ENCODE assay signal across 9 cellular contexts in the genomic region with DNA sequence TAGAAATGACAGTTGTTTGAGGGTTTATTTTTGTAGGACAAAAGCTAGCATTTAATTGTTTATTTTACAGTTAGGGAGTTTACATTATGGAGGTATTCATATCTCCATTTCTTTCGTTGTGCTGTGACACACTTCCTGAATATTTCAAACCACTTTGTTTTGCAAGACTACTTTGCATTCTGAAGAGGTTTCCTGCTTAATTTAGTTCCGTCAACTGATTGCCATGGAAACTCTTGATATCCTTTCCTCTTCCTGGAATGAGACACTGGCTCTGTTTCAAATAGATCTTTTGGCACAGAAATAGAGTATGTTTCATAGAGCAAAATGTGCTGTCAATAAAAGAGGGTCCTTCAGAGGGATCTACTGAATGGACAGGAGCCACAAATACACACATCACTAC.
DNase-seq lines count a peak whose midpoint lies in the region; ATAC-seq, FAIRE-seq and TF ChIP-seq lines count a peak whose summit lies in the region.
"Had no signal": no experiment of that assay in that cellular context is flagged by ENCODE, and none has a peak within 500 bp of the region (broad histone marks: within the 10 kb centered on the region; RNA-seq: fewer than 3 reads in every experiment).

No MANE protein-coding gene starts in this region.

- FAIRE-seq in small intestine (lab: Jason Lieb, UNC) = no peak

- H3K27me3 ChIP-seq in Panc1 (ENCODE audit: control insufficient read depth, insufficient read depth, low read length) (no peaks in the 10 kb centered on the region), small intestine (ENCODE audit: control insufficient read depth in 2 of 2, insufficient read depth in 2 of 2, low read length in 2 of 2) (no peaks in the 10 kb centered on the region)
- H3K27me3 ChIP-seq in CD8-positive, alpha-beta memory T cell (ENCODE audit: insufficient read depth, low read length, poor library complexity, severe bottlenecking) = no peaks in the 10 kb centered on the region

- no peaks in the 10 kb centered on the region for H3K36me3 Mint-ChIP-seq in CD8-positive, alpha-beta memory T cell

- intact Hi-C loops in Panc1 (cut with micrococcal nuclease; ENCODE audit: unreplicated experiment) = no loop called here

- WGBS in small intestine, 3 donors = 11 to 50% (median 46%) methylated on average over 2 of the region's 2 CpGs

- DNase-seq in NCI-H2029 (lab: John Stamatoyannopoulos, UW) = peak; percentile 24
- DNase-seq in NCI-H2029 treated with DMSO at 0.1 percent for 48 hours (lab: John Stamatoyannopoulos, UW) = no peak
- no peak for DNase-seq in Panc1 (ENCODE audit: low read depth, low spot score)
- peak; percentile 86 to 89 for DNase-seq in foreskin fibroblast
- DNase-seq in small intestine = peak; percentile 16
- no peak for DNase-seq in CD8-positive, alpha-beta memory T cell

- H3K4me3 ChIP-seq in Panc1 (ENCODE audit: low read depth in 2 of 2, low read length in 2 of 2) (no peak overlapping the region), foreskin fibroblast (ENCODE audit: low read depth in 1 of 2, low read length in 2 of 2) (no peak overlapping the region), small intestine (ENCODE audit: low read depth in 1 of 2, low read length in 2 of 2) (no peak overlapping the region)
- H3K4me3 ChIP-seq in CD8-positive, alpha-beta memory T cell (ENCODE audit: low read length) = no peak overlapping the region

- peaks cover 0 to 4% of the 10 kb centered on the region in 2 donors for H3K27me3 Mint-ChIP-seq in CD8-positive, alpha-beta memory T cell

- no peaks in the 10 kb centered on the region for H3K9me3 Mint-ChIP-seq in CD8-positive, alpha-beta memory T cell

- H3K36me3 ChIP-seq in Panc1 (ENCODE audit: control insufficient read depth, insufficient read depth, low read length) = no peaks in the 10 kb centered on the region
- no peaks in the 10 kb centered on the region for H3K36me3 ChIP-seq in small intestine (ENCODE audit: control insufficient read depth in 2 of 2, insufficient read depth in 2 of 2, low read length in 2 of 2)
- H3K36me3 ChIP-seq in CD8-positive, alpha-beta memory T cell (ENCODE audit: insufficient read depth, low read length) = no peaks in the 10 kb centered on the region

- H3K9me3 ChIP-seq in Panc1 (ENCODE audit: control insufficient read depth, insufficient read depth, low read depth, low read length) (no peaks in the 10 kb centered on the region), small intestine (ENCODE audit: control insufficient read depth, low read depth) (no peaks in the 10 kb centered on the region)
- H3K9me3 ChIP-seq in CD8-positive, alpha-beta memory T cell (ENCODE audit: low read length) = no peaks in the 10 kb centered on the region

- TF ChIP-seq CTCF in Panc1 (IDR thresholded peaks at IDR 0.05) (no peak), foreskin fibroblast (IDR thresholded peaks at IDR 0.05; ENCODE audit: low read depth, low read length) (no peak)

- BruUV-seq in Panc1 (replicated peaks; lab: Mats Ljungman, UMichigan) = no TSS peak

- POLR2A ChIA-PET in Panc1 (lab: Charles Lee) = no interaction called here
- POLR2A ChIA-PET in CD8-positive, alpha-beta memory T cell (lab: Charles Lee) = no interaction called here

- peak overlapping the region in 2 of 8 donors; percentile 36 to 88 for H3K27ac Mint-ChIP-seq in CD8-positive, alpha-beta memory T cell

- in situ Hi-C loops in Panc1 (cut with HindIII; ENCODE audit: low pct_unique_long_range_greater_than_20kb, low sequenced_read_pairs) = no loop called here

- CTCF ChIA-PET in Panc1 (lab: Charles Lee) = no interaction called here
- CTCF ChIA-PET in CD8-positive, alpha-beta memory T cell (lab: Charles Lee) = no interaction called here

- H3K27ac ChIP-seq in Panc1 (ENCODE audit: low read length) (peak overlapping the region; percentile 27; the same call in 1 of the 2 replicates), small intestine (ENCODE audit: low read depth in 1 of 2, low read length in 1 of 2) (no peak overlapping the region)
- H3K27ac ChIP-seq in CD8-positive, alpha-beta memory T cell (ENCODE audit: low read depth, low read length) = no peak overlapping the region
- H3K27ac ChIP-seq: 22Rv1 had no signal

- H3K4me1 Mint-ChIP-seq in CD8-positive, alpha-beta memory T cell = peaks cover 14 to 40% (median 37%) of the 10 kb centered on the region in 3 donors

- ATAC-seq in Panc1 (peak; percentile 79), HG02623 (IDR thresholded peaks at IDR 0.05; ENCODE audit: unreplicated experiment) (no peak), SK-N-SH treated with all-trans-retinoic acid at 6 μM for 48 hours (no peak)

- H3K4me1 ChIP-seq in Panc1 (ENCODE audit: control insufficient read depth, insufficient read depth, low read length) = peaks cover 15% of the 10 kb centered on the region
- peaks cover 0 to 7% of the 10 kb centered on the region in 2 donors for H3K4me1 ChIP-seq in small intestine (ENCODE audit: control insufficient read depth in 2 of 2, insufficient read depth in 1 of 2, low read depth in 1 of 2, low read length in 1 of 2)
- no peaks in the 10 kb centered on the region for H3K4me1 ChIP-seq in CD8-positive, alpha-beta memory T cell (ENCODE audit: insufficient read depth, low read length)

- peak overlapping the region in 2 of 7 donors; percentile 7 to 42 for H3K4me3 Mint-ChIP-seq in CD8-positive, alpha-beta memory T cell

TF ChIP-seq in SK-N-SH treated with all-trans-retinoic acid at 6 μM for 48 hours, 23 proteins besides CTCF, POLR2A, EP300 and RAD21 (continues in another document):
- no peak for TF ChIP-seq ZFP3 (CRISPR knock-in tag; IDR thresholded peaks at IDR 0.05)
- TF ChIP-seq, protein P1, sequence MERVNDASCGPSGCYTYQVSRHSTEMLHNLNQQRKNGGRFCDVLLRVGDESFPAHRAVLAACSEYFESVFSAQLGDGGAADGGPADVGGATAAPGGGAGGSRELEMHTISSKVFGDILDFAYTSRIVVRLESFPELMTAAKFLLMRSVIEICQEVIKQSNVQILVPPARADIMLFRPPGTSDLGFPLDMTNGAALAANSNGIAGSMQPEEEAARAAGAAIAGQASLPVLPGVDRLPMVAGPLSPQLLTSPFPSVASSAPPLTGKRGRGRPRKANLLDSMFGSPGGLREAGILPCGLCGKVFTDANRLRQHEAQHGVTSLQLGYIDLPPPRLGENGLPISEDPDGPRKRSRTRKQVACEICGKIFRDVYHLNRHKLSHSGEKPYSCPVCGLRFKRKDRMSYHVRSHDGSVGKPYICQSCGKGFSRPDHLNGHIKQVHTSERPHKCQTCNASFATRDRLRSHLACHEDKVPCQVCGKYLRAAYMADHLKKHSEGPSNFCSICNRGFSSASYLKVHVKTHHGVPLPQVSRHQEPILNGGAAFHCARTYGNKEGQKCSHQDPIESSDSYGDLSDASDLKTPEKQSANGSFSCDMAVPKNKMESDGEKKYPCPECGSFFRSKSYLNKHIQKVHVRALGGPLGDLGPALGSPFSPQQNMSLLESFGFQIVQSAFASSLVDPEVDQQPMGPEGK (CRISPR knock-in tag; IDR thresholded peaks at IDR 0.05; ENCODE audit: borderline replicate concordance) = no peak
- no peak for TF ChIP-seq ZNF70 (CRISPR knock-in tag; IDR thresholded peaks at IDR 0.05)
- no peak for TF ChIP-seq PPARA (CRISPR knock-in tag; IDR thresholded peaks at IDR 0.05; ENCODE audit: borderline replicate concordance)
- TF ChIP-seq, protein P2, sequence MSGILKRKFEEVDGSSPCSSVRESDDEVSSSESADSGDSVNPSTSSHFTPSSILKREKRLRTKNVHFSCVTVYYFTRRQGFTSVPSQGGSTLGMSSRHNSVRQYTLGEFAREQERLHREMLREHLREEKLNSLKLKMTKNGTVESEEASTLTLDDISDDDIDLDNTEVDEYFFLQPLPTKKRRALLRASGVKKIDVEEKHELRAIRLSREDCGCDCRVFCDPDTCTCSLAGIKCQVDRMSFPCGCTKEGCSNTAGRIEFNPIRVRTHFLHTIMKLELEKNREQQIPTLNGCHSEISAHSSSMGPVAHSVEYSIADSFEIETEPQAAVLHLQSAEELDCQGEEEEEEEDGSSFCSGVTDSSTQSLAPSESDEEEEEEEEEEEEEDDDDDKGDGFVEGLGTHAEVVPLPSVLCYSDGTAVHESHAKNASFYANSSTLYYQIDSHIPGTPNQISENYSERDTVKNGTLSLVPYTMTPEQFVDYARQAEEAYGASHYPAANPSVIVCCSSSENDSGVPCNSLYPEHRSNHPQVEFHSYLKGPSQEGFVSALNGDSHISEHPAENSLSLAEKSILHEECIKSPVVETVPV (CRISPR knock-in tag; IDR thresholded peaks at IDR 0.05) = no peak
- TF ChIP-seq, protein P3, sequence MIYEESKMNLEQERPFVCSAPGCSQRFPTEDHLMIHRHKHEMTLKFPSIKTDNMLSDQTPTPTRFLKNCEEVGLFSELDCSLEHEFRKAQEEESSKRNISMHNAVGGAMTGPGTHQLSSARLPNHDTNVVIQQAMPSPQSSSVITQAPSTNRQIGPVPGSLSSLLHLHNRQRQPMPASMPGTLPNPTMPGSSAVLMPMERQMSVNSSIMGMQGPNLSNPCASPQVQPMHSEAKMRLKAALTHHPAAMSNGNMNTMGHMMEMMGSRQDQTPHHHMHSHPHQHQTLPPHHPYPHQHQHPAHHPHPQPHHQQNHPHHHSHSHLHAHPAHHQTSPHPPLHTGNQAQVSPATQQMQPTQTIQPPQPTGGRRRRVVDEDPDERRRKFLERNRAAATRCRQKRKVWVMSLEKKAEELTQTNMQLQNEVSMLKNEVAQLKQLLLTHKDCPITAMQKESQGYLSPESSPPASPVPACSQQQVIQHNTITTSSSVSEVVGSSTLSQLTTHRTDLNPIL (CRISPR knock-in tag; IDR thresholded peaks at IDR 0.05; ENCODE audit: low read depth) = no peak
- no peak for TF ChIP-seq ZNF8 (CRISPR knock-in tag; IDR thresholded peaks at IDR 0.05)
- TF ChIP-seq TOX (CRISPR knock-in tag; IDR thresholded peaks at IDR 0.05; ENCODE audit: borderline replicate concordance) = no peak
- no peak for TF ChIP-seq ZFP30 (CRISPR knock-in tag; IDR thresholded peaks at IDR 0.05)
- no peak for TF ChIP-seq CSDC2 (CRISPR knock-in tag; IDR thresholded peaks at IDR 0.05)
- TF ChIP-seq ESRRG (CRISPR knock-in tag; IDR thresholded peaks at IDR 0.05) = no peak
- no peak for TF ChIP-seq SNAI2 (CRISPR knock-in tag; IDR thresholded peaks at IDR 0.05)
- TF ChIP-seq OSR1 (CRISPR knock-in tag; IDR thresholded peaks at IDR 0.05) = no peak
- TF ChIP-seq RARB (CRISPR knock-in tag; IDR thresholded peaks at IDR 0.05) = no peak
- TF ChIP-seq GLIS3 (CRISPR knock-in tag; IDR thresholded peaks at IDR 0.05) = no peak
- no peak for TF ChIP-seq BACH2 (CRISPR knock-in tag; IDR thresholded peaks at IDR 0.05; ENCODE audit: borderline replicate concordance)

Comparison
In these comparisons a context has a peak if more than half of its experiments do, and no peak if none do; other contexts are left out.
1. DNase-seq: peak in NCI-H2029 (single experiment), foreskin fibroblast (2 of 2) and small intestine (single experiment); none in NCI-H2029 treated with DMSO at 0.1 percent for 48 hours (single experiment), Panc1 (single experiment) and CD8-positive, alpha-beta memory T cell (0 of 5).